In genomic region chr7:47008461-47008860, GRCh38 we compare ENCODE assay signal across 15 cellular contexts.
"Had no signal": no experiment of that assay in that cellular context is flagged by ENCODE, and none has a peak within 500 bp of the region (broad histone marks: within the 10 kb centered on the region; RNA-seq: fewer than 3 reads in every experiment).

No MANE protein-coding gene starts in this region.

- H3K9me3 ChIP-seq: left lung, mucosa of descending colon, neutrophil, vagina had no signal

- H3K4me2 ChIP-seq: hepatocyte had no signal

- H3K36me3 ChIP-seq: left lung, neutrophil, tibial nerve, vagina had no signal

- H3K27me3 ChIP-seq: hepatocyte, left lung, neutrophil, tibial nerve, vagina had no signal

- H2AFZ ChIP-seq: hepatocyte had no signal

- H3K27ac ChIP-seq: hepatocyte, left lung, neutrophil, tibial nerve, vagina had no signal

- ATAC-seq: activated CD4-positive, CD25-positive, alpha-beta regulatory T cell treated with anti-CD3 and anti-CD28 coated beads, Interleukin-2, amount 50 U/mL, for 24 hours; effector memory CD8-positive, alpha-beta T cell; left lung; mucosa of descending colon; naive thymus-derived CD8-positive, alpha-beta T cell; stimulated activated naive B cell treated with anti-CD40 and anti-IgM and Interleukin-4, amounts not matched to agents 10 μg/mL and 1 μg/mL and 100 μg/mL, for 72 hours had no signal

- H3K4me1 ChIP-seq: left lung, tibial nerve, vagina had no signal

- DNase-seq: activated CD4-positive, alpha-beta T cell treated with anti-CD3 and anti-CD28 coated beads, Interleukin-2, amount 50 U/mL, for 1 hour; activated naive CD8-positive, alpha-beta T cell treated with anti-CD3 and anti-CD28 coated beads for 36 hours; dermis blood vessel endothelial cell; effector memory CD8-positive, alpha-beta T cell; islet precursor cell; left lung; mucosa of descending colon; naive thymus-derived CD8-positive, alpha-beta T cell; stimulated activated naive B cell treated with anti-CD40 and anti-IgM and Interleukin-4, amounts not matched to agents 10 μg/mL and 1 μg/mL and 100 μg/mL, for 72 hours; substantia nigra had no signal

- H3K79me2 ChIP-seq: hepatocyte had no signal

- H3K4me3 ChIP-seq: hepatocyte, left lung, mucosa of descending colon, tibial nerve, vagina had no signal
